Comparison of ENCODE assay signal across 24 cellular contexts in the genomic region with DNA sequence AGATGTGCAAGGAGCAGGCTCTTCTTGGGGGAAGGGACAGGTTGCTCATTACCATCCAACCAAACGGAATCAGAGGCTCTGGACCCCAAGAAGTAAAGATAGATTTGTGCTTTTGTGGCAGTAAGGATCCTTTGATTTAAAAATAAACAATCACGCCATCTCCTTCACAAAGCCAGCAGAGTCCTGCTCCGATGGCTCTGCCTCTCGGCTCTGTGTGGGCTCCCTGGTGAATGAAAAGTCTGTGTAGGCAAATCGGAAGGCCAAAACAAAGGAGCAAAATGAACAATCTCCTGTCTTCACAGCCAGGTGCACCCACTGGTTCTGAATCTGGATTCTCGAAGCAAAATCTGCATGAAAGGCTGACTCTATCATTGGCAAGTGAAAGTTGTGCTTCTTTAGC. TPM values are rescaled to one million over a fixed set of nuclear protein-coding genes. Genes with fewer than 3 reads are reported as not detected.
"Had no signal": no experiment of that assay in that cellular context is flagged by ENCODE, and none has a peak within 500 bp of the region (broad histone marks: within the 10 kb centered on the region; RNA-seq: fewer than 3 reads in every experiment).

No MANE protein-coding gene starts in this region.

- H3K4me2 ChIP-seq: smooth muscle cell had no signal

- H3K27ac ChIP-seq: coronary artery, esophagus squamous epithelium, lower lobe of right lung, neutrophil, parathyroid adenoma, thyroid gland, vagina had no signal

- H3K79me2 ChIP-seq: parathyroid adenoma had no signal

- DNase-seq: dermis blood vessel endothelial cell; effector memory CD4-positive, alpha-beta T cell; erythroblast; esophagus squamous epithelium; foreskin melanocyte; head of caudate nucleus; left ventricle myocardium superior; lower lobe of right lung; natural killer cell; stimulated activated CD4-positive, alpha-beta T cell treated with anti-CD3 and anti-CD28 coated beads, Interleukin-12 subunit alpha, Interleukin-12 subunit beta, amount 100 ng/mL, for 4 hours; stimulated activated CD4-positive, alpha-beta T cell treated with anti-CD3 and anti-CD28 coated beads, Interleukin-1b, Interleukin-23, amount 100 ng/mL, for 48 hours; stimulated activated CD4-positive, alpha-beta T cell treated with anti-CD3 and anti-CD28 coated beads, Interleukin-4, amount 100 ng/mL, for 1 hour; stimulated activated CD8-positive, alpha-beta memory T cell treated with anti-CD3 and anti-CD28 coated beads, Interleukin-4, amount 100 ng/mL, for 48 hours; stimulated activated naive CD4-positive, alpha-beta T cell; stimulated activated naive CD8-positive, alpha-beta T cell treated with anti-CD3 and anti-CD28 coated beads, Interleukin-15, amount 100 ng/mL, for 72 hours; thyroid gland; trophoblast cell had no signal

- H3K36me3 Mint-ChIP-seq: natural killer cell had no signal

- H3K4me3 Mint-ChIP-seq: stimulated activated naive CD8-positive, alpha-beta T cell treated with anti-CD3 and anti-CD28 coated beads, Interleukin-15, amount 100 ng/mL, for 72 hours had no signal

- H3K27me3 ChIP-seq: vagina had no signal

- H3K9me3 Mint-ChIP-seq: natural killer cell had no signal

- H3K9me3 ChIP-seq: neutrophil, thyroid gland had no signal

- H3K27ac Mint-ChIP-seq: natural killer cell; progenitor cell of endocrine pancreas; stimulated activated naive CD8-positive, alpha-beta T cell treated with anti-CD3 and anti-CD28 coated beads, Interleukin-15, amount 100 ng/mL, for 72 hours had no signal

- H3K9ac ChIP-seq: parathyroid adenoma had no signal

- H3K36me3 ChIP-seq: esophagus squamous epithelium, lower lobe of right lung, neutrophil, thyroid gland, vagina had no signal

- H3K4me3 ChIP-seq: coronary artery, esophagus squamous epithelium, lower lobe of right lung, smooth muscle cell, thyroid gland, vagina had no signal

- H2AFZ ChIP-seq: parathyroid adenoma had no signal

- H3K4me1 ChIP-seq: parathyroid adenoma had no signal

RNA-seq across cellular contexts. Expression of gene PTPRN2, which starts 3.8 kb away (rescaled TPM):
- polyA plus RNA-seq: keratinocyte had no signal
